ENCODE assay signal across 1 cellular context in genomic region chr6:133380723-133381122, GRCh38.
TF ChIP-seq lines count a peak whose summit lies in the region.

No MANE protein-coding gene starts in this region.

TF ChIP-seq in HEK293, 187 proteins besides CTCF, POLR2A, EP300 and RAD21 (continued from another document):
- TF ChIP-seq ZNF513 (tag by site-specific recombination; IDR thresholded peaks at IDR 0.05) (peak; percentile 83), OSR2 (tag by site-specific recombination; IDR thresholded peaks at IDR 0.05) (no peak)
